1 cellular context compared by ENCODE assay signal in genomic region chr2:149000168-149000938, GRCh38.
TF ChIP-seq lines count a peak whose summit lies in the region.

No MANE protein-coding gene starts in this region.

TF ChIP-seq in IMR-90, 13 proteins besides CTCF, POLR2A, EP300 and RAD21 (continued from another document):
- TF ChIP-seq CHD1 (IDR thresholded peaks at IDR 0.05; ENCODE audit: low read depth, low read length): no peak
- no peak for TF ChIP-seq NFE2L2 (IDR thresholded peaks at IDR 0.05; ENCODE audit: low read depth, low read length)
- TF ChIP-seq FOS (IDR thresholded peaks at IDR 0.05; ENCODE audit: low read depth, low read length): no peak
- no peak for TF ChIP-seq CEBPB (IDR thresholded peaks at IDR 0.05; ENCODE audit: low read depth, low read length)
- TF ChIP-seq, protein P1, sequence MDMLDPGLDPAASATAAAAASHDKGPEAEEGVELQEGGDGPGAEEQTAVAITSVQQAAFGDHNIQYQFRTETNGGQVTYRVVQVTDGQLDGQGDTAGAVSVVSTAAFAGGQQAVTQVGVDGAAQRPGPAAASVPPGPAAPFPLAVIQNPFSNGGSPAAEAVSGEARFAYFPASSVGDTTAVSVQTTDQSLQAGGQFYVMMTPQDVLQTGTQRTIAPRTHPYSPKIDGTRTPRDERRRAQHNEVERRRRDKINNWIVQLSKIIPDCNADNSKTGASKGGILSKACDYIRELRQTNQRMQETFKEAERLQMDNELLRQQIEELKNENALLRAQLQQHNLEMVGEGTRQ (IDR thresholded peaks at IDR 0.05; ENCODE audit: low read depth, low read length): no peak
- TF ChIP-seq MXI1 (IDR thresholded peaks at IDR 0.05; ENCODE audit: borderline replicate concordance, low read depth, low read length): no peak
- no peak for TF ChIP-seq ELK1 (IDR thresholded peaks at IDR 0.05; ENCODE audit: borderline replicate concordance, low read depth, low read length)
